17 cellular contexts compared by ENCODE assay signal in the genomic region with DNA sequence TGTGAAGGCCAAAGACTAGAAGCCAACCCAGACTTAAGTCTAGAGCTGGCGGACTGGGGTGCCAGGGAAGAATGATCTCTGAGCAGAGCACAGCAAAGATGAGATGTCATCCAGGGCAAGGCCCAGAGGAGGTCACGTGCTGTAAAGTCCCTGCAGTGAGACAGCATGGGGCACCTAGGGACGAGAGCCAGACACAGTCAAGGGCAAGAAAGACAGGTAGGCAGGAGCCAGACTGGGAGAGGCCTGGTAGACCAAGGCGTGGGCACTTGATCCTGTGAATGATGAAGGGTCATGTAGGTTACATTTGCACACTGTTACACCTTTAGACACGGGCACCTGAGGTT.
DNase-seq lines count a peak whose midpoint lies in the region; ATAC-seq, FAIRE-seq and TF ChIP-seq lines count a peak whose summit lies in the region.
"Had no signal": no experiment of that assay in that cellular context is flagged by ENCODE, and none has a peak within 500 bp of the region (broad histone marks: within the 10 kb centered on the region; RNA-seq: fewer than 3 reads in every experiment).

No MANE protein-coding gene starts in this region.

- H3K4me1 ChIP-seq in KMS-11 (ENCODE audit: low read depth, poor library complexity, severe bottlenecking) (peaks cover 36% of the 10 kb centered on the region), endodermal cell (ENCODE audit: control insufficient read depth, insufficient read depth, low read length) (peaks cover 4% of the 10 kb centered on the region)

- intact Hi-C loops in activated naive CD4-positive, alpha-beta T cell treated with anti-CD3 and anti-CD28 coated beads for 36 hours (cut with micrococcal nuclease) = no loop called here

- H3F3A ChIP-seq in SU-DHL-6 (ENCODE audit: insufficient read depth) = peaks cover 3% of the 10 kb centered on the region; the same call in 1 of the 2 replicates

- H2AFZ ChIP-seq in KMS-11 (ENCODE audit: low read depth) (no peak overlapping the region), SU-DHL-6 (ENCODE audit: low read depth, low read length, severe bottlenecking) (no peak overlapping the region)

- TF ChIP-seq POLR2A in GM12891 (IDR thresholded peaks at IDR 0.05; ENCODE audit: low read depth, low read length) = no peak

- H3K4me1 Mint-ChIP-seq in stimulated activated naive B cell treated with anti-CD40 and anti-IgM and Interleukin-4, amounts not matched to agents 10 μg/mL and 1 μg/mL and 100 μg/mL, for 72 hours = peaks cover 41 to 67% of the 10 kb centered on the region in 2 donors
- no peaks in the 10 kb centered on the region for H3K4me1 Mint-ChIP-seq in activated naive CD4-positive, alpha-beta T cell treated with anti-CD3 and anti-CD28 coated beads for 36 hours (ENCODE audit: low read depth)
- H3K4me1 Mint-ChIP-seq in endodermal cell = peaks cover 20% of the 10 kb centered on the region
- H3K4me1 Mint-ChIP-seq: CD4-positive, CD25-positive, alpha-beta regulatory T cell had no signal

- H3K79me2 ChIP-seq in KMS-11 (ENCODE audit: insufficient read depth, low read depth) = no peaks in the 10 kb centered on the region
- no peaks in the 10 kb centered on the region for H3K79me2 ChIP-seq in SU-DHL-6 (ENCODE audit: insufficient read depth, low read length)

- H3K9ac ChIP-seq in KMS-11 (no peak overlapping the region), SU-DHL-6 (ENCODE audit: low read length) (peak overlapping the region; percentile 2; the same call in 1 of the 2 replicates), endodermal cell (ENCODE audit: extremely low read depth, low read length, poor library complexity, severe bottlenecking) (no peak overlapping the region)

- peak; percentile 35 for DNase-seq in GM12891 (ENCODE audit: insufficient read length, low spot score)
- no peak for DNase-seq in stimulated activated naive B cell treated with anti-CD40 and anti-IgM and Interleukin-4, amounts not matched to agents 10 μg/mL and 1 μg/mL and 100 μg/mL, for 72 hours
- DNase-seq in activated naive CD4-positive, alpha-beta T cell treated with anti-CD3 and anti-CD28 coated beads for 36 hours = no peak
- DNase-seq in endodermal cell = no peak
- DNase-seq: Caco-2; CD4-positive, CD25-positive, alpha-beta regulatory T cell; NCI-H187 treated with DMSO at 0.1 percent for 48 hours; NCI-H2171; NCI-H446 treated with DMSO at 0.1 percent for 48 hours; NCI-H774; SHP77 had no signal

- H3K27me3 ChIP-seq in KMS-11 (ENCODE audit: insufficient read depth, low read depth) (no peaks in the 10 kb centered on the region), SU-DHL-6 (ENCODE audit: low read length) (no peaks in the 10 kb centered on the region), endodermal cell (ENCODE audit: control insufficient read depth, insufficient read depth, low read length, poor library complexity, severe bottlenecking) (no peaks in the 10 kb centered on the region)

- H3K4me3 Mint-ChIP-seq in stimulated activated naive B cell treated with anti-CD40 and anti-IgM and Interleukin-4, amounts not matched to agents 10 μg/mL and 1 μg/mL and 100 μg/mL, for 72 hours = peak overlapping the region; percentile 23 to 33
- no peak overlapping the region for H3K4me3 Mint-ChIP-seq in activated naive CD4-positive, alpha-beta T cell treated with anti-CD3 and anti-CD28 coated beads for 36 hours
- no peak overlapping the region for H3K4me3 Mint-ChIP-seq in endodermal cell
- H3K4me3 Mint-ChIP-seq: CD4-positive, CD25-positive, alpha-beta regulatory T cell; T-helper 1 cell treated with Interleukin-12 subunit alpha and Interleukin-12 subunit beta and Interleukin-4 antibody, amounts not matched to agents 30 μg/mL and 1 μg/mL, for 36 hours had no signal

- no peak overlapping the region for H3K4me3 ChIP-seq in KMS-11 (IDR thresholded peaks at IDR 0.05; ENCODE audit: insufficient read depth, low read depth, low read length)
- no peak overlapping the region for H3K4me3 ChIP-seq in SU-DHL-6 (ENCODE audit: insufficient read depth, low read length, poor library complexity, severe bottlenecking)
- no peak overlapping the region for H3K4me3 ChIP-seq in endodermal cell (ENCODE audit: low read length)

- H4K20me1 ChIP-seq in KMS-11 (ENCODE audit: insufficient read depth) = no peaks in the 10 kb centered on the region
- no peaks in the 10 kb centered on the region for H4K20me1 ChIP-seq in SU-DHL-6 (ENCODE audit: low read depth, low read length)

- CTCF ChIA-PET in activated naive CD4-positive, alpha-beta T cell treated with anti-CD3 and anti-CD28 coated beads for 36 hours (lab: Charles Lee) = no interaction called here

- H3K4me2 ChIP-seq in KMS-11 (peak overlapping the region; percentile 12; the same call in 1 of the 2 replicates), SU-DHL-6 (ENCODE audit: low read depth, low read length, poor library complexity, severe bottlenecking) (peak overlapping the region; percentile 46)

- FAIRE-seq in GM12891 (lab: Jason Lieb, UNC) = no peak
- FAIRE-seq: HepG2, RCC 7860 had no signal

- TF ChIP-seq CTCF in KMS-11 (conservative IDR thresholded peaks at IDR 0.05; ENCODE audit: low read depth, low read length) = no peak
- TF ChIP-seq CTCF in SU-DHL-6 (IDR thresholded peaks at IDR 0.05; ENCODE audit: insufficient read depth, low read length, poor library complexity, severe bottlenecking) = no peak
- TF ChIP-seq CTCF in endodermal cell (conservative IDR thresholded peaks at IDR 0.05) = no peak

- no peak overlapping the region for H3K27ac ChIP-seq in KMS-11
- peak overlapping the region; percentile 80 for H3K27ac ChIP-seq in SU-DHL-6 (ENCODE audit: low read depth, low read length)
- no peak overlapping the region for H3K27ac ChIP-seq in endodermal cell (ENCODE audit: low read depth, low read length)

- ATAC-seq in stimulated activated naive B cell treated with anti-CD40 and anti-IgM and Interleukin-4, amounts not matched to agents 10 μg/mL and 1 μg/mL and 100 μg/mL, for 72 hours (replicated peaks) = no peak
- no peak for ATAC-seq in HG03095 (IDR thresholded peaks at IDR 0.05; ENCODE audit: unreplicated experiment)
- ATAC-seq: HepG2 had no signal

- H3K27me3 Mint-ChIP-seq in stimulated activated naive B cell treated with anti-CD40 and anti-IgM and Interleukin-4, amounts not matched to agents 10 μg/mL and 1 μg/mL and 100 μg/mL, for 72 hours = peaks cover 19 to 31% of the 10 kb centered on the region in 2 donors
- H3K27me3 Mint-ChIP-seq in activated naive CD4-positive, alpha-beta T cell treated with anti-CD3 and anti-CD28 coated beads for 36 hours (ENCODE audit: low read depth) = no peaks in the 10 kb centered on the region
- peaks cover 3% of the 10 kb centered on the region for H3K27me3 Mint-ChIP-seq in endodermal cell (ENCODE audit: insufficient read depth)

- no peaks in the 10 kb centered on the region for H3K36me3 Mint-ChIP-seq in stimulated activated naive B cell treated with anti-CD40 and anti-IgM and Interleukin-4, amounts not matched to agents 10 μg/mL and 1 μg/mL and 100 μg/mL, for 72 hours
- no peaks in the 10 kb centered on the region for H3K36me3 Mint-ChIP-seq in activated naive CD4-positive, alpha-beta T cell treated with anti-CD3 and anti-CD28 coated beads for 36 hours (ENCODE audit: low read depth)
- H3K36me3 Mint-ChIP-seq in endodermal cell (ENCODE audit: low read depth) = no peaks in the 10 kb centered on the region
- H3K36me3 Mint-ChIP-seq: CD4-positive, CD25-positive, alpha-beta regulatory T cell had no signal

- H3K36me3 ChIP-seq in KMS-11 (ENCODE audit: insufficient read depth) = no peaks in the 10 kb centered on the region
- no peaks in the 10 kb centered on the region for H3K36me3 ChIP-seq in SU-DHL-6 (ENCODE audit: low read length)
- no peaks in the 10 kb centered on the region for H3K36me3 ChIP-seq in endodermal cell (ENCODE audit: control insufficient read depth, insufficient read depth, low read length)

- no peaks in the 10 kb centered on the region for H3K9me2 ChIP-seq in SU-DHL-6 (replicated peaks; ENCODE audit: insufficient read depth, low read length)

- H3K9me3 ChIP-seq in SU-DHL-6 (ENCODE audit: insufficient read depth, low read length) = no peaks in the 10 kb centered on the region
- no peaks in the 10 kb centered on the region for H3K9me3 ChIP-seq in endodermal cell (ENCODE audit: control insufficient read depth, low read length)
- H3K9me3 ChIP-seq: Caco-2 had no signal

- WGBS in endodermal cell (ENCODE audit: insufficient coverage in 1 of 2, insufficient read length in 1 of 2), 2 experiments = 96 to 97% methylated on average over 5 of the region's 5 CpGs

- H3K9me3 Mint-ChIP-seq in stimulated activated naive B cell treated with anti-CD40 and anti-IgM and Interleukin-4, amounts not matched to agents 10 μg/mL and 1 μg/mL and 100 μg/mL, for 72 hours = no peaks in the 10 kb centered on the region
- H3K9me3 Mint-ChIP-seq in activated naive CD4-positive, alpha-beta T cell treated with anti-CD3 and anti-CD28 coated beads for 36 hours = no peaks in the 10 kb centered on the region
- peaks cover 4% of the 10 kb centered on the region for H3K9me3 Mint-ChIP-seq in endodermal cell
- H3K9me3 Mint-ChIP-seq: CD4-positive, CD25-positive, alpha-beta regulatory T cell; T-helper 1 cell treated with Interleukin-12 subunit alpha and Interleukin-12 subunit beta and Interleukin-4 antibody, amounts not matched to agents 30 μg/mL and 1 μg/mL, for 36 hours had no signal

- peak overlapping the region; percentile 76 for H3K27ac Mint-ChIP-seq in stimulated activated naive B cell treated with anti-CD40 and anti-IgM and Interleukin-4, amounts not matched to agents 10 μg/mL and 1 μg/mL and 100 μg/mL, for 72 hours
- no peak overlapping the region for H3K27ac Mint-ChIP-seq in activated naive CD4-positive, alpha-beta T cell treated with anti-CD3 and anti-CD28 coated beads for 36 hours
- no peak overlapping the region for H3K27ac Mint-ChIP-seq in endodermal cell
- H3K27ac Mint-ChIP-seq: CD4-positive, CD25-positive, alpha-beta regulatory T cell; T-helper 1 cell treated with Interleukin-12 subunit alpha and Interleukin-12 subunit beta and Interleukin-4 antibody, amounts not matched to agents 30 μg/mL and 1 μg/mL, for 36 hours had no signal

TF ChIP-seq in GM12891, 5 proteins besides CTCF, POLR2A, EP300 and RAD21:
- TF ChIP-seq POLR2AphosphoS5 (IDR thresholded peaks at IDR 0.05; ENCODE audit: low read depth, low read length) = no peak
- no peak for TF ChIP-seq TAF1 (IDR thresholded peaks at IDR 0.05; ENCODE audit: low read depth, low read length)
- no peak for TF ChIP-seq POU2F2 (IDR thresholded peaks at IDR 0.05; ENCODE audit: low read depth, low read length)
- TF ChIP-seq PAX5 (IDR thresholded peaks at IDR 0.05; ENCODE audit: insufficient read depth, low read length, severe bottlenecking) = no peak
- no peak for TF ChIP-seq SPI1 (IDR thresholded peaks at IDR 0.05; ENCODE audit: low read depth, low read length)

Comparison
In these comparisons a context has a peak if more than half of its experiments do, and no peak if none do; other contexts are left out.
1. H3K4me3 Mint-ChIP-seq: peak in stimulated activated naive B cell treated with anti-CD40 and anti-IgM and Interleukin-4, amounts not matched to agents 10 μg/mL and 1 μg/mL and 100 μg/mL, for 72 hours (2 of 2); none in activated naive CD4-positive, alpha-beta T cell treated with anti-CD3 and anti-CD28 coated beads for 36 hours (single experiment) and endodermal cell (single experiment).